ENCODE assay signal across 1 cellular context in the genomic region with DNA sequence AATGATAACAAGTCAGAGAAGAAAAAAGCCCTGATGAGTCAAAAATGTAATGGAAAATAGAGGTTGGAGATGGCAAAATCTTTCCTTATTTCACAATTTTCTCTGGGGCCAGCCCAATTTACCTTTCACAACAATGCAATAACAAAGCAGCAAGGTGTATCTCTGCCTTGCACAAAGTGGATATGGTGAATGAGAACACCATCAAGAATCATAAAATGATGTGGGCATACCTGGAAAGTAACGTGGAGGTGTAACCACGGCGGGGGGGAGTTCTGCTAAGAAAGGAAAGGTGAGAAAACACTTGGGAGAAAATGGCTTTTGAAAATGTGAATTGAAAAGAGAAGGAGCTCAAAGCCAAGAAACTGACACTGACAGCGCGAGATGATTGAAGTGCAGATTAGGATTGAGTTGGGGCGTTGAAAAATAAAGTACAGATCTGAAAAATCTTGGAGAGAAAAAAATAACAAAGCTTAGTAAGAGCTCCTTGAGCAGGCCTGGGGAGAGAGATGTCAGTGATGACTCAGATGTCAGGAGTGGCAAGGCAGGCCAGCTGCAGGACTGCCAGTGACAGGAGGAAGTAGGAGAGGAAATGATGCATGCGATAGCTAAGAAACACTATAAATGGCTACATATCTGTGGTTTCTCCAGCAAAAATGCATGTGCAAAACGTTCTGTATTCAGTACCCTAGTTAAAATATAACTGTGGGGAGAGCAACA.
TF ChIP-seq lines count a peak whose summit lies in the region.

No MANE protein-coding gene starts in this region.

TF ChIP-seq in K562, 482 proteins besides CTCF, POLR2A, EP300 and RAD21 (continued from another document and continues in another):
- TF ChIP-seq GTF2F1 (IDR thresholded peaks at IDR 0.05; ENCODE audit: low read depth, low read length) (no peak), KLF1 (tag; IDR thresholded peaks at IDR 0.05) (no peak), ZNF766 (CRISPR knock-in tag; conservative IDR thresholded peaks at IDR 0.05) (peak; percentile 90), RBM22 (IDR thresholded peaks at IDR 0.05; ENCODE audit: low read depth, low read length, poor library complexity, severe bottlenecking) (no peak), TCFL5 (CRISPR knock-in tag; conservative IDR thresholded peaks at IDR 0.05) (no peak), NR3C1 (CRISPR knock-in tag; IDR thresholded peaks at IDR 0.05) (no peak), ZNF507 (tag; conservative IDR thresholded peaks at IDR 0.05) (no peak), E2F5 (CRISPR knock-in tag; IDR thresholded peaks at IDR 0.05) (no peak), BDP1 (IDR thresholded peaks at IDR 0.05; ENCODE audit: insufficient read depth, insufficient read length) (no peak), PKNOX1 (IDR thresholded peaks at IDR 0.05) (peak; percentile 95), YBX1 (IDR thresholded peaks at IDR 0.05) (no peak), NBN (IDR thresholded peaks at IDR 0.05; ENCODE audit: low read depth) (peak; percentile 94; the same call in 1 of the 2 replicates), SP2 (IDR thresholded peaks at IDR 0.05; ENCODE audit: extremely low read depth, low read depth, low read length, poor library complexity, severe bottlenecking) (no peak), RBM14 (IDR thresholded peaks at IDR 0.05; ENCODE audit: borderline replicate concordance, insufficient read depth, low read depth, low read length) (no peak), E2F1 (CRISPR knock-in tag; IDR thresholded peaks at IDR 0.05) (no peak), IFI16 (CRISPR knock-in tag; IDR thresholded peaks at IDR 0.05) (no peak), ZNF384 (IDR thresholded peaks at IDR 0.05; ENCODE audit: low read depth, low read length) (peak; percentile 82), U2AF2 (optimal IDR thresholded peaks at IDR 0.05; ENCODE audit: low read depth, low read length) (no peak), ZNF253 (CRISPR knock-in tag; conservative IDR thresholded peaks at IDR 0.05) (no peak), CHD4 (IDR thresholded peaks at IDR 0.05; ENCODE audit: insufficient read depth, insufficient replicate concordance, low read depth, low read length, poor library complexity, severe bottlenecking) (no peak), ZMIZ1 (IDR thresholded peaks at IDR 0.05; ENCODE audit: low read depth in 2 of 2, low read length in 2 of 2) (no peak; a peak in 1 of 4 replicates), KDM1A (IDR thresholded peaks at IDR 0.05) (peak; percentile 82 to 89), CREM (IDR thresholded peaks at IDR 0.05; ENCODE audit: low read depth) (peak; percentile 87), ZFP36 (IDR thresholded peaks at IDR 0.05; ENCODE audit: low read depth, low read length, partially characterized antibody) (no peak), ZNF140 (CRISPR knock-in tag; IDR thresholded peaks at IDR 0.05) (no peak), BCLAF1 (IDR thresholded peaks at IDR 0.05; ENCODE audit: borderline replicate concordance in 1 of 2, control insufficient read depth in 1 of 2, low read depth in 2 of 2, low read length in 1 of 2) (no peak), ZC3H4 (CRISPR knock-in tag; IDR thresholded peaks at IDR 0.05; ENCODE audit: borderline replicate concordance) (no peak), ZNF354B (CRISPR knock-in tag; IDR thresholded peaks at IDR 0.05) (no peak), CHD1 (IDR thresholded peaks at IDR 0.05; ENCODE audit: low read length) (no peak), ZBTB26 (CRISPR knock-in tag; IDR thresholded peaks at IDR 0.05) (no peak), PRMT5 (CRISPR knock-in tag; IDR thresholded peaks at IDR 0.05) (no peak), SAFB (IDR thresholded peaks at IDR 0.05; ENCODE audit: borderline replicate concordance, low read depth, low read length) (no peak), MYNN (IDR thresholded peaks at IDR 0.05) (peak; percentile 95), MYNN (CRISPR knock-in tag; IDR thresholded peaks at IDR 0.05) (no peak), POU5F1 (IDR thresholded peaks at IDR 0.05; ENCODE audit: borderline replicate concordance, low read depth, low read length, partially characterized antibody) (no peak), HLTF (IDR thresholded peaks at IDR 0.05) (no peak), ERF (CRISPR knock-in tag; IDR thresholded peaks at IDR 0.05) (no peak), ZFPM2 (CRISPR knock-in tag; IDR thresholded peaks at IDR 0.05) (no peak)
- TF ChIP-seq, protein P1, sequence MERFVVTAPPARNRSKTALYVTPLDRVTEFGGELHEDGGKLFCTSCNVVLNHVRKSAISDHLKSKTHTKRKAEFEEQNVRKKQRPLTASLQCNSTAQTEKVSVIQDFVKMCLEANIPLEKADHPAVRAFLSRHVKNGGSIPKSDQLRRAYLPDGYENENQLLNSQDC (CRISPR knock-in tag; IDR thresholded peaks at IDR 0.05): no peak
- TF ChIP-seq, protein P2, sequence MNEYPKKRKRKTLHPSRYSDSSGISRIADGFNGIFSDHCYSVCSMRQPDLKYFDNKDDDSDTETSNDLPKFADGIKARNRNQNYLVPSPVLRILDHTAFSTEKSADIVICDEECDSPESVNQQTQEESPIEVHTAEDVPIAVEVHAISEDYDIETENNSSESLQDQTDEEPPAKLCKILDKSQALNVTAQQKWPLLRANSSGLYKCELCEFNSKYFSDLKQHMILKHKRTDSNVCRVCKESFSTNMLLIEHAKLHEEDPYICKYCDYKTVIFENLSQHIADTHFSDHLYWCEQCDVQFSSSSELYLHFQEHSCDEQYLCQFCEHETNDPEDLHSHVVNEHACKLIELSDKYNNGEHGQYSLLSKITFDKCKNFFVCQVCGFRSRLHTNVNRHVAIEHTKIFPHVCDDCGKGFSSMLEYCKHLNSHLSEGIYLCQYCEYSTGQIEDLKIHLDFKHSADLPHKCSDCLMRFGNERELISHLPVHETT (CRISPR knock-in tag; conservative IDR thresholded peaks at IDR 0.05 in 1 of 2, IDR thresholded peaks at IDR 0.05 in 1 of 2): peak in 1 of 2 experiments; percentile 48; a peak in 1 of 4 replicates
- TF ChIP-seq, protein P3, sequence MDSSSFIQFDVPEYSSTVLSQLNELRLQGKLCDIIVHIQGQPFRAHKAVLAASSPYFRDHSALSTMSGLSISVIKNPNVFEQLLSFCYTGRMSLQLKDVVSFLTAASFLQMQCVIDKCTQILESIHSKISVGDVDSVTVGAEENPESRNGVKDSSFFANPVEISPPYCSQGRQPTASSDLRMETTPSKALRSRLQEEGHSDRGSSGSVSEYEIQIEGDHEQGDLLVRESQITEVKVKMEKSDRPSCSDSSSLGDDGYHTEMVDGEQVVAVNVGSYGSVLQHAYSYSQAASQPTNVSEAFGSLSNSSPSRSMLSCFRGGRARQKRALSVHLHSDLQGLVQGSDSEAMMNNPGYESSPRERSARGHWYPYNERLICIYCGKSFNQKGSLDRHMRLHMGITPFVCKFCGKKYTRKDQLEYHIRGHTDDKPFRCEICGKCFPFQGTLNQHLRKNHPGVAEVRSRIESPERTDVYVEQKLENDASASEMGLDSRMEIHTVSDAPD (CRISPR knock-in tag; IDR thresholded peaks at IDR 0.05): no peak
- TF ChIP-seq, protein P4, sequence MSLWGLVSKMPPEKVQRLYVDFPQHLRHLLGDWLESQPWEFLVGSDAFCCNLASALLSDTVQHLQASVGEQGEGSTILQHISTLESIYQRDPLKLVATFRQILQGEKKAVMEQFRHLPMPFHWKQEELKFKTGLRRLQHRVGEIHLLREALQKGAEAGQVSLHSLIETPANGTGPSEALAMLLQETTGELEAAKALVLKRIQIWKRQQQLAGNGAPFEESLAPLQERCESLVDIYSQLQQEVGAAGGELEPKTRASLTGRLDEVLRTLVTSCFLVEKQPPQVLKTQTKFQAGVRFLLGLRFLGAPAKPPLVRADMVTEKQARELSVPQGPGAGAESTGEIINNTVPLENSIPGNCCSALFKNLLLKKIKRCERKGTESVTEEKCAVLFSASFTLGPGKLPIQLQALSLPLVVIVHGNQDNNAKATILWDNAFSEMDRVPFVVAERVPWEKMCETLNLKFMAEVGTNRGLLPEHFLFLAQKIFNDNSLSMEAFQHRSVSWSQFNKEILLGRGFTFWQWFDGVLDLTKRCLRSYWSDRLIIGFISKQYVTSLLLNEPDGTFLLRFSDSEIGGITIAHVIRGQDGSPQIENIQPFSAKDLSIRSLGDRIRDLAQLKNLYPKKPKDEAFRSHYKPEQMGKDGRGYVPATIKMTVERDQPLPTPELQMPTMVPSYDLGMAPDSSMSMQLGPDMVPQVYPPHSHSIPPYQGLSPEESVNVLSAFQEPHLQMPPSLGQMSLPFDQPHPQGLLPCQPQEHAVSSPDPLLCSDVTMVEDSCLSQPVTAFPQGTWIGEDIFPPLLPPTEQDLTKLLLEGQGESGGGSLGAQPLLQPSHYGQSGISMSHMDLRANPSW (CRISPR knock-in tag; IDR thresholded peaks at IDR 0.05): no peak
